Comparison of ENCODE assay signal across 22 cellular contexts in genomic region chr5:171721469-171721868, GRCh38.
DNase-seq lines count a peak whose midpoint lies in the region; ATAC-seq and TF ChIP-seq lines count a peak whose summit lies in the region.
"Had no signal": no experiment of that assay in that cellular context is flagged by ENCODE, and none has a peak within 500 bp of the region (broad histone marks: within the 10 kb centered on the region; RNA-seq: fewer than 3 reads in every experiment).

No MANE protein-coding gene starts in this region.

- H3K4me1 ChIP-seq in endodermal cell (ENCODE audit: control insufficient read depth, insufficient read depth, low read length) (no peaks in the 10 kb centered on the region), spleen (peaks cover 0 to 9% (median 7%) of the 10 kb centered on the region in 6 donors)
- H3K4me1 ChIP-seq: A549, neural progenitor cell had no signal

- H3K9me3 Mint-ChIP-seq in activated CD4-positive, alpha-beta T cell treated with anti-CD3 and anti-CD28 coated beads, Interleukin-2, amount 10 ng/mL, durations not matched to agents 7 days and 5 days: peaks cover 2% of the 10 kb centered on the region
- H3K9me3 Mint-ChIP-seq in activated CD4-positive, alpha-beta T cell treated with anti-CD3 and anti-CD28 coated beads, Interleukin-2, amount 10 ng/mL, durations not matched to agents 24 days and 14 days: no peaks in the 10 kb centered on the region
- H3K9me3 Mint-ChIP-seq in endodermal cell: peaks cover 8% of the 10 kb centered on the region

- POLR2A ChIA-PET in activated CD4-positive, alpha-beta T cell treated with anti-CD3 and anti-CD28 coated beads, Interleukin-2, amount 10 ng/mL, durations not matched to agents 7 days and 5 days (lab: Charles Lee): no interaction called here

- in situ Hi-C loops in GM13977 (cut with MboI; ENCODE audit: low pct_unique_long_range_greater_than_20kb, low sequenced_read_pairs, unreplicated experiment): no loop called here

- ATAC-seq in GM21515 (IDR thresholded peaks at IDR 0.05; ENCODE audit: unreplicated experiment): no peak
- ATAC-seq: A549; activated CD8-positive, alpha-beta T cell treated with anti-CD3 and anti-CD28 coated beads, Interleukin-2, amount 10 ng/mL, durations not matched to agents 7 days and 5 days; activated T-cell treated with anti-CD3 and anti-CD28 coated beads, Interleukin-2, amount 50 U/mL, for 72 hours had no signal

- TF ChIP-seq POLR2A in spleen (IDR thresholded peaks at IDR 0.05): no peak

- H3K9me3 ChIP-seq in endodermal cell (ENCODE audit: control insufficient read depth, low read length) (peaks cover 1% of the 10 kb centered on the region), spleen (peaks cover 0 to 11% (median 7%) of the 10 kb centered on the region in 8 donors)
- H3K9me3 ChIP-seq: suprapubic skin had no signal

- H3K4me3 Mint-ChIP-seq in activated CD4-positive, alpha-beta T cell treated with anti-CD3 and anti-CD28 coated beads, Interleukin-2, amount 10 ng/mL, durations not matched to agents 7 days and 5 days: no peak overlapping the region
- H3K4me3 Mint-ChIP-seq in activated CD4-positive, alpha-beta T cell treated with anti-CD3 and anti-CD28 coated beads, Interleukin-2, amount 10 ng/mL, durations not matched to agents 24 days and 14 days: no peak overlapping the region
- H3K4me3 Mint-ChIP-seq in endodermal cell: no peak overlapping the region
- H3K4me3 Mint-ChIP-seq: activated B cell treated with CpG ODN at 0.5 μM for 24 hours; activated CD8-positive, alpha-beta T cell treated with anti-CD3 and anti-CD28 coated beads, Interleukin-2, amount 10 ng/mL, durations not matched to agents 7 days and 5 days; activated naive CD4-positive, alpha-beta T cell treated with anti-CD3 and anti-CD28 coated beads, Interleukin-2, amount 50 U/mL, for 24 hours; activated T-cell treated with anti-CD3 and anti-CD28 coated beads, Interleukin-2, amount 50 U/mL, for 72 hours; neural progenitor cell had no signal

- H3K27ac Mint-ChIP-seq in activated CD4-positive, alpha-beta T cell treated with anti-CD3 and anti-CD28 coated beads, Interleukin-2, amount 10 ng/mL, durations not matched to agents 7 days and 5 days: peak overlapping the region; percentile 33
- H3K27ac Mint-ChIP-seq in activated CD4-positive, alpha-beta T cell treated with anti-CD3 and anti-CD28 coated beads, Interleukin-2, amount 10 ng/mL, durations not matched to agents 24 days and 14 days: no peak overlapping the region
- H3K27ac Mint-ChIP-seq in endodermal cell: no peak overlapping the region
- H3K27ac Mint-ChIP-seq: activated B cell treated with CpG ODN at 0.5 μM for 24 hours; activated CD8-positive, alpha-beta T cell treated with anti-CD3 and anti-CD28 coated beads, Interleukin-2, amount 10 ng/mL, durations not matched to agents 7 days and 5 days; activated naive CD4-positive, alpha-beta T cell treated with anti-CD3 and anti-CD28 coated beads, Interleukin-2, amount 50 U/mL, for 24 hours; activated T-cell treated with anti-CD3 and anti-CD28 coated beads, Interleukin-2, amount 50 U/mL, for 72 hours; neural progenitor cell had no signal

- peaks cover 14% of the 10 kb centered on the region for H3K27me3 Mint-ChIP-seq in activated CD4-positive, alpha-beta T cell treated with anti-CD3 and anti-CD28 coated beads, Interleukin-2, amount 10 ng/mL, durations not matched to agents 7 days and 5 days
- H3K27me3 Mint-ChIP-seq in activated CD4-positive, alpha-beta T cell treated with anti-CD3 and anti-CD28 coated beads, Interleukin-2, amount 10 ng/mL, durations not matched to agents 24 days and 14 days: no peaks in the 10 kb centered on the region
- peaks cover 9% of the 10 kb centered on the region for H3K27me3 Mint-ChIP-seq in endodermal cell (ENCODE audit: insufficient read depth)

- no peak for DNase-seq in activated CD4-positive, alpha-beta T cell treated with anti-CD3 and anti-CD28 coated beads, Interleukin-2, amount 10 ng/mL, durations not matched to agents 7 days and 5 days
- DNase-seq in activated CD4-positive, alpha-beta T cell treated with anti-CD3 and anti-CD28 coated beads, Interleukin-2, amount 10 ng/mL, durations not matched to agents 24 days and 14 days: no peak
- DNase-seq in NCI-H69 (lab: John Stamatoyannopoulos, UW): peak; percentile 16
- peak; percentile 39 for DNase-seq in endodermal cell
- peak; percentile 24 for DNase-seq in pons (ENCODE audit: low spot score)
- no peak for DNase-seq in GM13977 (ENCODE audit: low spot score)
- DNase-seq in spleen: no peak
- DNase-seq: activated B cell treated with CpG ODN at 0.5 μM for 24 hours; activated CD8-positive, alpha-beta T cell treated with anti-CD3 and anti-CD28 coated beads, Interleukin-2, amount 10 ng/mL, durations not matched to agents 7 days and 5 days; activated T-cell treated with anti-CD3 and anti-CD28 coated beads, Interleukin-2, amount 50 U/mL, for 72 hours; DMS153; IMR-90; midbrain; NCI-H2029 treated with DMSO at 0.1 percent for 48 hours; retina; stimulated activated CD4-positive, alpha-beta T cell treated with anti-CD3 and anti-CD28 coated beads, Interleukin-15, amount 100 ng/mL, for 24 hours had no signal

- H3K4me3 ChIP-seq in endodermal cell (ENCODE audit: low read length) (no peak overlapping the region), spleen (no peak overlapping the region)
- H3K4me3 ChIP-seq: A549, neural progenitor cell, suprapubic skin had no signal

- intact Hi-C loops in activated CD4-positive, alpha-beta T cell treated with anti-CD3 and anti-CD28 coated beads, Interleukin-2, amount 10 ng/mL, durations not matched to agents 24 days and 14 days (cut with micrococcal nuclease): no loop called here
- intact Hi-C loops in spleen (cut with DNase I; ENCODE audit: low total_unique reads): no loop called here

- CTCF ChIA-PET in activated CD4-positive, alpha-beta T cell treated with anti-CD3 and anti-CD28 coated beads, Interleukin-2, amount 10 ng/mL, durations not matched to agents 7 days and 5 days (lab: Charles Lee): interaction anchor here (0.8 kb wide), 1 partner anchor 9 kb away, joined by 3 read pairs; no protein-coding TSS in a partner anchor

- H3K9ac ChIP-seq in endodermal cell (ENCODE audit: extremely low read depth, low read length, poor library complexity, severe bottlenecking): no peak overlapping the region
- H3K9ac ChIP-seq: neural progenitor cell had no signal

- H3K27ac ChIP-seq in endodermal cell (ENCODE audit: low read depth, low read length) (no peak overlapping the region), spleen (no peak overlapping the region)
- H3K27ac ChIP-seq: A549, C4-2B, neural progenitor cell, suprapubic skin had no signal

- TF ChIP-seq CTCF in endodermal cell (conservative IDR thresholded peaks at IDR 0.05): no peak
- no peak for TF ChIP-seq CTCF in GM13977 (IDR thresholded peaks at IDR 0.05; ENCODE audit: extremely low read depth, insufficient read depth, missing control alignments)
- no peak for TF ChIP-seq CTCF in spleen (IDR thresholded peaks at IDR 0.05 in 8 of 11, conservative IDR thresholded peaks at IDR 0.05 in 3 of 11)

- no peaks in the 10 kb centered on the region for H3K36me3 ChIP-seq in endodermal cell (ENCODE audit: control insufficient read depth, insufficient read depth, low read length)
- H3K36me3 ChIP-seq in spleen: no peaks in the 10 kb centered on the region
- H3K36me3 ChIP-seq: neural progenitor cell, suprapubic skin had no signal

- H3K27me3 ChIP-seq in endodermal cell (ENCODE audit: control insufficient read depth, insufficient read depth, low read length, poor library complexity, severe bottlenecking) (no peaks in the 10 kb centered on the region), spleen (replicated peaks in 1 of 7) (peaks cover 0 to 21% (median 0%) of the 10 kb centered on the region in 7 donors)
- H3K27me3 ChIP-seq: neural progenitor cell had no signal

- no peaks in the 10 kb centered on the region for H3K36me3 Mint-ChIP-seq in activated CD4-positive, alpha-beta T cell treated with anti-CD3 and anti-CD28 coated beads, Interleukin-2, amount 10 ng/mL, durations not matched to agents 7 days and 5 days (ENCODE audit: low read depth)
- H3K36me3 Mint-ChIP-seq in activated CD4-positive, alpha-beta T cell treated with anti-CD3 and anti-CD28 coated beads, Interleukin-2, amount 10 ng/mL, durations not matched to agents 24 days and 14 days (ENCODE audit: low read depth): no peaks in the 10 kb centered on the region
- no peaks in the 10 kb centered on the region for H3K36me3 Mint-ChIP-seq in endodermal cell (ENCODE audit: low read depth)
- H3K36me3 Mint-ChIP-seq: neural progenitor cell had no signal

- 79 to 96% methylated on average over 3 to 5 of the region's 5 CpGs for WGBS in endodermal cell (ENCODE audit: insufficient coverage in 1 of 2, insufficient read length in 1 of 2), 2 experiments
- WGBS in spleen, 5 donors: 7 to 29% (median 12%) methylated on average over 5 of the region's 5 CpGs

- peaks cover 5% of the 10 kb centered on the region for H3K4me1 Mint-ChIP-seq in activated CD4-positive, alpha-beta T cell treated with anti-CD3 and anti-CD28 coated beads, Interleukin-2, amount 10 ng/mL, durations not matched to agents 7 days and 5 days
- peaks cover 6% of the 10 kb centered on the region for H3K4me1 Mint-ChIP-seq in activated CD4-positive, alpha-beta T cell treated with anti-CD3 and anti-CD28 coated beads, Interleukin-2, amount 10 ng/mL, durations not matched to agents 24 days and 14 days
- peaks cover 27% of the 10 kb centered on the region for H3K4me1 Mint-ChIP-seq in endodermal cell
- H3K4me1 Mint-ChIP-seq: activated naive CD4-positive, alpha-beta T cell treated with anti-CD3 and anti-CD28 coated beads, Interleukin-2, amount 50 U/mL, for 24 hours; neural progenitor cell had no signal

Comparison
In these comparisons a context has a peak if more than half of its experiments do, and no peak if none do; other contexts are left out.
1. DNase-seq: peak in NCI-H69 (single experiment), endodermal cell (single experiment) and pons (single experiment); none in activated CD4-positive, alpha-beta T cell treated with anti-CD3 and anti-CD28 coated beads, Interleukin-2, amount 10 ng/mL, durations not matched to agents 7 days and 5 days (single experiment), activated CD4-positive, alpha-beta T cell treated with anti-CD3 and anti-CD28 coated beads, Interleukin-2, amount 10 ng/mL, durations not matched to agents 24 days and 14 days (single experiment), GM13977 (single experiment) and spleen (single experiment).